In genomic region chr6:36053878-36054277, GRCh38 we compare ENCODE assay signal across 16 cellular contexts. TPM values are rescaled to one million over a fixed set of nuclear protein-coding genes. Genes with fewer than 3 reads are reported as not detected.
DNase-seq lines count a peak whose midpoint lies in the region; ATAC-seq and TF ChIP-seq lines count a peak whose summit lies in the region.
"Had no signal": no experiment of that assay in that cellular context is flagged by ENCODE, and none has a peak within 500 bp of the region (broad histone marks: within the 10 kb centered on the region; RNA-seq: fewer than 3 reads in every experiment).

No MANE protein-coding gene starts in this region.

- H3K9me3 ChIP-seq in GM23248 (ENCODE audit: low read depth) (no peaks in the 10 kb centered on the region), neutrophil (no peaks in the 10 kb centered on the region)

- DNase-seq in GM23248 (no peak), SK-N-DZ (ENCODE audit: low spot score) (peak; percentile 48), fibroblast of the aortic adventitia (ENCODE audit: low read depth) (peak; percentile 73), NCI-H524 treated with DMSO at 0.1 percent for 48 hours (lab: John Stamatoyannopoulos, UW) (no peak)
- no peak for DNase-seq in stimulated activated naive B cell treated with anti-CD40 and anti-IgM and Interleukin-4, amounts not matched to agents 10 μg/mL and 1 μg/mL and 100 μg/mL, for 72 hours
- DNase-seq in stimulated activated effector memory CD8-positive, alpha-beta T cell treated with anti-CD3 and anti-CD28 coated beads, Interleukin-12 subunit alpha, Interleukin-12 subunit beta, amount 100 ng/mL, for 72 hours (ENCODE audit: low spot score in 2 of 2), result no peak
- DNase-seq: C1 segment of cervical spinal cord; Calu3; CD4-positive, alpha-beta T cell; DMS79 had no signal

- H3K27me3 ChIP-seq in GM23248 (replicated peaks; ENCODE audit: insufficient read depth) (no peaks in the 10 kb centered on the region), neutrophil (no peaks in the 10 kb centered on the region)

- H3K4me2 ChIP-seq in GM23248 (ENCODE audit: unreplicated experiment), result no peak overlapping the region

- H3K4me1 Mint-ChIP-seq in stimulated activated naive B cell treated with anti-CD40 and anti-IgM and Interleukin-4, amounts not matched to agents 10 μg/mL and 1 μg/mL and 100 μg/mL, for 72 hours, result peaks cover 0 to 1% of the 10 kb centered on the region in 2 donors
- peaks cover 6% of the 10 kb centered on the region for H3K4me1 Mint-ChIP-seq in stimulated activated effector memory CD8-positive, alpha-beta T cell treated with anti-CD3 and anti-CD28 coated beads, Interleukin-12 subunit alpha, Interleukin-12 subunit beta, amount 100 ng/mL, for 72 hours

- no peaks in the 10 kb centered on the region for H3K9me2 ChIP-seq in GM23248 (ENCODE audit: insufficient read depth)

- H3K27ac ChIP-seq in GM23248, result peak overlapping the region; percentile 9; the same call in 1 of the 2 replicates
- H3K27ac ChIP-seq in neutrophil, result peak overlapping the region; percentile 55

- no peaks in the 10 kb centered on the region for H3K9me3 Mint-ChIP-seq in stimulated activated naive B cell treated with anti-CD40 and anti-IgM and Interleukin-4, amounts not matched to agents 10 μg/mL and 1 μg/mL and 100 μg/mL, for 72 hours
- no peaks in the 10 kb centered on the region for H3K9me3 Mint-ChIP-seq in stimulated activated effector memory CD8-positive, alpha-beta T cell treated with anti-CD3 and anti-CD28 coated beads, Interleukin-12 subunit alpha, Interleukin-12 subunit beta, amount 100 ng/mL, for 72 hours
- H3K9me3 Mint-ChIP-seq: CD4-positive, alpha-beta T cell had no signal

- H3K79me2 ChIP-seq in GM23248 (ENCODE audit: insufficient read depth), result peaks cover 100% of the 10 kb centered on the region

- ATAC-seq in stimulated activated naive B cell treated with anti-CD40 and anti-IgM and Interleukin-4, amounts not matched to agents 10 μg/mL and 1 μg/mL and 100 μg/mL, for 72 hours (replicated peaks), result no peak
- ATAC-seq in HG03469 (IDR thresholded peaks at IDR 0.05; ENCODE audit: unreplicated experiment), result no peak
- no peak for ATAC-seq in stimulated activated effector memory CD8-positive, alpha-beta T cell treated with anti-CD3 and anti-CD28 coated beads, Interleukin-12 subunit alpha, Interleukin-12 subunit beta, amount 100 ng/mL, for 72 hours
- ATAC-seq: GM12878, HCT116 had no signal

- H3K36me3 ChIP-seq in GM23248 (ENCODE audit: low read depth) (peaks cover 12% of the 10 kb centered on the region; the same call in 1 of the 2 replicates), neutrophil (peaks cover 29% of the 10 kb centered on the region)

- H3K4me3 ChIP-seq in GM23248 (no peak overlapping the region), fibroblast of the aortic adventitia (ENCODE audit: low read depth, low read length) (no peak overlapping the region), neutrophil (ENCODE audit: low read depth in 1 of 2, low read length in 1 of 2) (no peak overlapping the region)
- H3K4me3 ChIP-seq: GM12878 had no signal

- in situ Hi-C loops in GM23248 (cut with MboI), result no loop called here

- 35 to 47% methylated on average over 2 of the region's 2 CpGs for WGBS in GM23248 (ENCODE audit: low coverage in 1 of 2, low lambda C conversion rate in 2 of 2, missing lambda C conversion rate in 2 of 2), 2 experiments

- no peak overlapping the region for H3K9ac ChIP-seq in GM23248

- TF ChIP-seq CTCF in fibroblast of the aortic adventitia (IDR thresholded peaks at IDR 0.05; ENCODE audit: insufficient read depth, low read length), result no peak
- TF ChIP-seq CTCF in neutrophil (IDR thresholded peaks at IDR 0.05), result no peak

- H4K20me1 ChIP-seq in GM23248 (ENCODE audit: insufficient read depth), result peaks cover 22% of the 10 kb centered on the region

- H3K36me3 Mint-ChIP-seq in stimulated activated naive B cell treated with anti-CD40 and anti-IgM and Interleukin-4, amounts not matched to agents 10 μg/mL and 1 μg/mL and 100 μg/mL, for 72 hours, result peaks cover 5 to 8% of the 10 kb centered on the region in 2 donors
- peaks cover 39% of the 10 kb centered on the region for H3K36me3 Mint-ChIP-seq in stimulated activated effector memory CD8-positive, alpha-beta T cell treated with anti-CD3 and anti-CD28 coated beads, Interleukin-12 subunit alpha, Interleukin-12 subunit beta, amount 100 ng/mL, for 72 hours

- peaks cover 12% of the 10 kb centered on the region; the same call in 1 of the 2 replicates for H3F3A ChIP-seq in GM23248 (ENCODE audit: insufficient read depth)

- no peaks in the 10 kb centered on the region for H3K27me3 Mint-ChIP-seq in stimulated activated naive B cell treated with anti-CD40 and anti-IgM and Interleukin-4, amounts not matched to agents 10 μg/mL and 1 μg/mL and 100 μg/mL, for 72 hours
- H3K27me3 Mint-ChIP-seq: B cell; CD4-positive, alpha-beta T cell had no signal

- peaks cover 21% of the 10 kb centered on the region for H3K4me1 ChIP-seq in GM23248 (ENCODE audit: insufficient read depth)
- H3K4me1 ChIP-seq in neutrophil (ENCODE audit: control insufficient read depth in 1 of 2, insufficient read depth in 1 of 2, low read depth in 1 of 2, low read length in 1 of 2), result peaks cover 40 to 41% of the 10 kb centered on the region in 2 experiments

- no peak overlapping the region for H2AFZ ChIP-seq in GM23248

- H3K4me3 Mint-ChIP-seq in stimulated activated naive B cell treated with anti-CD40 and anti-IgM and Interleukin-4, amounts not matched to agents 10 μg/mL and 1 μg/mL and 100 μg/mL, for 72 hours, result no peak overlapping the region
- H3K4me3 Mint-ChIP-seq in stimulated activated effector memory CD8-positive, alpha-beta T cell treated with anti-CD3 and anti-CD28 coated beads, Interleukin-12 subunit alpha, Interleukin-12 subunit beta, amount 100 ng/mL, for 72 hours, result no peak overlapping the region
- H3K4me3 Mint-ChIP-seq: B cell; CD4-positive, alpha-beta T cell had no signal

- H3K27ac Mint-ChIP-seq in stimulated activated naive B cell treated with anti-CD40 and anti-IgM and Interleukin-4, amounts not matched to agents 10 μg/mL and 1 μg/mL and 100 μg/mL, for 72 hours, result no peak overlapping the region
- H3K27ac Mint-ChIP-seq in stimulated activated effector memory CD8-positive, alpha-beta T cell treated with anti-CD3 and anti-CD28 coated beads, Interleukin-12 subunit alpha, Interleukin-12 subunit beta, amount 100 ng/mL, for 72 hours, result no peak overlapping the region
- H3K27ac Mint-ChIP-seq: B cell; CD4-positive, alpha-beta T cell had no signal

RNA-seq across cellular contexts. Expression of gene MAPK14, which starts 26.3 kb away (rescaled TPM):
- total RNA-seq in GM23248 (2014; rRNA removed; shearing (Covaris generic)), result 45.0 and 75.2 TPM in 2 replicates
- polyA plus RNA-seq in GM23248 (2016; fragmentation: Nextera tagmentation; extraction: Ambion mirVana), result 26.8 and 27.0 TPM in 2 replicates
- polyA plus RNA-seq in SK-N-DZ (2014; cell fraction: cytosol; rRNA removed), result 28.5 and 29.4 TPM in 2 replicates
- polyA plus RNA-seq in SK-N-DZ (2014; cell fraction: nucleus; rRNA removed), result 27.4 and 32.7 TPM in 2 replicates
- total RNA-seq in fibroblast of the aortic adventitia (ENCODE audit: low replicate concordance), result 72.5 and 99.8 TPM in 2 replicates

RNA-seq across cellular contexts. Expression of gene SLC26A8, which starts 29.4 kb away (rescaled TPM):
- total RNA-seq in GM23248 (2014; rRNA removed; shearing (Covaris generic)), result not detected in 2 replicates
- not detected in 2 replicates for polyA plus RNA-seq in GM23248 (2016; fragmentation: Nextera tagmentation; extraction: Ambion mirVana)
- not detected in 2 replicates for polyA plus RNA-seq in SK-N-DZ (2014; cell fraction: cytosol; rRNA removed)
- polyA plus RNA-seq in SK-N-DZ (2014; cell fraction: nucleus; rRNA removed), result not detected in 2 replicates
- 0.18 TPM in 1 of 2 replicates, not detected in the other for total RNA-seq in fibroblast of the aortic adventitia (ENCODE audit: low replicate concordance)
- total RNA-seq: B cell; Calu3; CD4-positive, alpha-beta T cell; G401 had no signal

Comparison
In these comparisons a context has a peak if more than half of its experiments do, and no peak if none do; other contexts are left out.
1. DNase-seq: peak in SK-N-DZ (single experiment) and fibroblast of the aortic adventitia (single experiment); none in GM23248 (single experiment), NCI-H524 treated with DMSO at 0.1 percent for 48 hours (single experiment), stimulated activated naive B cell treated with anti-CD40 and anti-IgM and Interleukin-4, amounts not matched to agents 10 μg/mL and 1 μg/mL and 100 μg/mL, for 72 hours (single experiment) and stimulated activated effector memory CD8-positive, alpha-beta T cell treated with anti-CD3 and anti-CD28 coated beads, Interleukin-12 subunit alpha, Interleukin-12 subunit beta, amount 100 ng/mL, for 72 hours (0 of 2).